In the genomic region with DNA sequence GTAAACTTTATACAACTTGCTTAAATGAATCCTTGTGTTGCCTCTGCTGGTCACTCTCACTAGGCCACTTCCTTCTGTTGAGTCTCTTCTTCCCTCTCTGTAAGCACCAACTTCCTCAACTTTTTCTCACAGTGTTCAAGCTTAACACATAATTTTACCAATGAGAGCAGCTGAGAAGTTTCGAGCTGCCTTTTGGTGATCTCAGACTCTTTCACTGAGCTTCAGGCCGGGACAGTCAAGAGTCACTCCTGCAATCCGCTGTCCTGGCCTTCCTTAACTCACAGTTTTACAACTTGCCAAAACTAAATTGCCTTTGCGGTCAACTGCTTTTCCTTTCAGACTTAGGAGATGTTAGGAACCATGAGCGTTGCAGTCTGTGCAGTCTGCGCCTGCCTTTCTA, we compare ENCODE assay signal across 14 cellular contexts. TPM values are rescaled to one million over a fixed set of nuclear protein-coding genes. Genes with fewer than 3 reads are reported as not detected.
DNase-seq lines count a peak whose midpoint lies in the region; ATAC-seq and TF ChIP-seq lines count a peak whose summit lies in the region.
"Had no signal": no experiment of that assay in that cellular context is flagged by ENCODE, and none has a peak within 500 bp of the region (broad histone marks: within the 10 kb centered on the region; RNA-seq: fewer than 3 reads in every experiment).

No MANE protein-coding gene starts in this region.

- CTCF ChIA-PET in activated B cell treated with CpG ODN at 0.5 μM for 24 hours (lab: Charles Lee): no interaction called here

- H3K9me3 ChIP-seq in heart left ventricle (no peaks in the 10 kb centered on the region), osteoblast (ENCODE audit: low read depth, low read length) (no peaks in the 10 kb centered on the region)
- H3K9me3 ChIP-seq: A549 had no signal

- H3K27ac Mint-ChIP-seq in activated B cell treated with CpG ODN at 0.5 μM for 24 hours: peak overlapping the region; percentile 5
- H3K27ac Mint-ChIP-seq: activated CD8-positive, alpha-beta memory T cell treated with anti-CD3 and anti-CD28 coated beads, Interleukin-2, amount 10 ng/mL, durations not matched to agents 7 days and 5 days; stimulated activated naive CD8-positive, alpha-beta T cell treated with anti-CD3 and anti-CD28 coated beads, Interleukin-15, amount 100 ng/mL, for 72 hours had no signal

- peaks cover 4% of the 10 kb centered on the region for H4K20me1 ChIP-seq in osteoblast (ENCODE audit: insufficient read depth, low read length)

- H3K4me1 ChIP-seq in heart left ventricle (peaks cover 0 to 36% (median 8%) of the 10 kb centered on the region in 12 donors), osteoblast (ENCODE audit: insufficient read depth, low read length) (peaks cover 26% of the 10 kb centered on the region)

- no peak overlapping the region for H2AFZ ChIP-seq in osteoblast (ENCODE audit: low read length)

- intact Hi-C loops in activated B cell treated with CpG ODN at 0.5 μM for 24 hours (cut with micrococcal nuclease) (no loop called here), heart left ventricle (cut with DNase I) (no loop called here)

- peak overlapping the region; percentile 32 for H3K4me2 ChIP-seq in osteoblast (ENCODE audit: insufficient read depth, low read length)
- H3K4me2 ChIP-seq: A549 had no signal

- H3K27me3 ChIP-seq in heart left ventricle (no peaks in the 10 kb centered on the region), osteoblast (ENCODE audit: insufficient read depth, low read length) (no peaks in the 10 kb centered on the region)

- H3K36me3 Mint-ChIP-seq in activated B cell treated with CpG ODN at 0.5 μM for 24 hours (ENCODE audit: low read depth): peaks cover 70% of the 10 kb centered on the region
- peaks cover 68% of the 10 kb centered on the region for H3K36me3 Mint-ChIP-seq in activated T-cell treated with anti-CD3 and anti-CD28 coated beads, Interleukin-2, amount 50 U/mL, for 4 hours (ENCODE audit: insufficient read depth)

- 54 to 83% (median 67%) methylated on average over 6 of the region's 6 CpGs for WGBS in heart left ventricle, 4 donors

- peaks cover 11% of the 10 kb centered on the region for H3K4me1 Mint-ChIP-seq in activated B cell treated with CpG ODN at 0.5 μM for 24 hours
- no peaks in the 10 kb centered on the region for H3K4me1 Mint-ChIP-seq in activated T-cell treated with anti-CD3 and anti-CD28 coated beads, Interleukin-2, amount 50 U/mL, for 4 hours (ENCODE audit: low read depth)
- H3K4me1 Mint-ChIP-seq: activated CD8-positive, alpha-beta memory T cell treated with anti-CD3 and anti-CD28 coated beads, Interleukin-2, amount 10 ng/mL, durations not matched to agents 7 days and 5 days; stimulated activated naive CD8-positive, alpha-beta T cell treated with anti-CD3 and anti-CD28 coated beads, Interleukin-15, amount 100 ng/mL, for 72 hours had no signal

- H3K27ac ChIP-seq in heart left ventricle (peak overlapping the region; percentile 69 to 95 (median 80)), osteoblast (ENCODE audit: low read depth, low read length) (peak overlapping the region; percentile 82)
- H3K27ac ChIP-seq: A549 had no signal

- no peak overlapping the region for H3K4me3 Mint-ChIP-seq in activated B cell treated with CpG ODN at 0.5 μM for 24 hours
- no peak overlapping the region for H3K4me3 Mint-ChIP-seq in activated T-cell treated with anti-CD3 and anti-CD28 coated beads, Interleukin-2, amount 50 U/mL, for 4 hours
- H3K4me3 Mint-ChIP-seq: activated CD8-positive, alpha-beta memory T cell treated with anti-CD3 and anti-CD28 coated beads, Interleukin-2, amount 10 ng/mL, durations not matched to agents 7 days and 5 days; stimulated activated naive CD8-positive, alpha-beta T cell treated with anti-CD3 and anti-CD28 coated beads, Interleukin-15, amount 100 ng/mL, for 72 hours had no signal

- TF ChIP-seq CTCF in activated B cell treated with CpG ODN at 0.5 μM for 24 hours (IDR thresholded peaks at IDR 0.05) (no peak), heart left ventricle (IDR thresholded peaks at IDR 0.05) (no peak), osteoblast (IDR thresholded peaks at IDR 0.05; ENCODE audit: extremely low read depth, low read depth, low read length) (no peak)

- ATAC-seq in activated B cell treated with CpG ODN at 0.5 μM for 24 hours (ENCODE audit: low read depth) (no peak), heart left ventricle (peak; percentile 48 to 72 (median 64))
- no peak for ATAC-seq in activated T-cell treated with anti-CD3 and anti-CD28 coated beads, Interleukin-2, amount 50 U/mL, for 4 hours
- ATAC-seq: A549; activated CD8-positive, alpha-beta memory T cell treated with anti-CD3 and anti-CD28 coated beads, Interleukin-2, amount 10 ng/mL, durations not matched to agents 7 days and 5 days; stimulated activated naive CD8-positive, alpha-beta T cell treated with anti-CD3 and anti-CD28 coated beads, Interleukin-15, amount 100 ng/mL, for 72 hours had no signal

- peak; percentile 70 for DNase-seq in AG08395 (ENCODE audit: low spot score)
- DNase-seq in activated B cell treated with CpG ODN at 0.5 μM for 24 hours: no peak
- DNase-seq in heart left ventricle: no peak
- DNase-seq in osteoblast (ENCODE audit: insufficient read length, low spot score, missing footprints): peak; percentile 87
- DNase-seq in foreskin melanocyte: no peak
- no peak for DNase-seq in stimulated activated CD4-positive, alpha-beta T cell treated with anti-CD3 and anti-CD28 coated beads, Interleukin-2, amount 100 ng/mL, for 48 hours
- DNase-seq in activated T-cell treated with anti-CD3 and anti-CD28 coated beads, Interleukin-2, amount 50 U/mL, for 4 hours: no peak
- no peak for DNase-seq in dermis blood vessel endothelial cell
- DNase-seq: activated CD8-positive, alpha-beta memory T cell treated with anti-CD3 and anti-CD28 coated beads, Interleukin-2, amount 10 ng/mL, durations not matched to agents 7 days and 5 days; KBM-7; NCI-H2107; stimulated activated naive CD8-positive, alpha-beta T cell treated with anti-CD3 and anti-CD28 coated beads, Interleukin-15, amount 100 ng/mL, for 72 hours; T-helper 9 cell had no signal

- POLR2A ChIA-PET in activated B cell treated with CpG ODN at 0.5 μM for 24 hours (lab: Charles Lee): no interaction called here

- H3K36me3 ChIP-seq in heart left ventricle: peaks cover 0 to 31% (median 27%) of the 10 kb centered on the region in 9 donors
- peaks cover 13% of the 10 kb centered on the region for H3K36me3 ChIP-seq in osteoblast (ENCODE audit: insufficient read depth, low read length)

- no peaks in the 10 kb centered on the region for H3K79me2 ChIP-seq in osteoblast (ENCODE audit: insufficient read depth, low read length)

- no peaks in the 10 kb centered on the region for H3K9me3 Mint-ChIP-seq in activated B cell treated with CpG ODN at 0.5 μM for 24 hours
- no peaks in the 10 kb centered on the region for H3K9me3 Mint-ChIP-seq in activated T-cell treated with anti-CD3 and anti-CD28 coated beads, Interleukin-2, amount 50 U/mL, for 4 hours
- H3K9me3 Mint-ChIP-seq: stimulated activated naive CD8-positive, alpha-beta T cell treated with anti-CD3 and anti-CD28 coated beads, Interleukin-15, amount 100 ng/mL, for 72 hours had no signal

- TF ChIP-seq POLR2A in heart left ventricle (IDR thresholded peaks at IDR 0.05): no peak

- H3K4me3 ChIP-seq in heart left ventricle (no peak overlapping the region), osteoblast (ENCODE audit: insufficient read depth, low read length) (no peak overlapping the region)
- H3K4me3 ChIP-seq: A549 had no signal

- H3K27me3 Mint-ChIP-seq in activated B cell treated with CpG ODN at 0.5 μM for 24 hours: no peaks in the 10 kb centered on the region
- H3K27me3 Mint-ChIP-seq in activated T-cell treated with anti-CD3 and anti-CD28 coated beads, Interleukin-2, amount 50 U/mL, for 4 hours (ENCODE audit: low read depth): no peaks in the 10 kb centered on the region
- H3K27me3 Mint-ChIP-seq: activated CD8-positive, alpha-beta memory T cell treated with anti-CD3 and anti-CD28 coated beads, Interleukin-2, amount 10 ng/mL, durations not matched to agents 7 days and 5 days; stimulated activated naive CD8-positive, alpha-beta T cell treated with anti-CD3 and anti-CD28 coated beads, Interleukin-15, amount 100 ng/mL, for 72 hours had no signal

RNA-seq across cellular contexts. Expression of gene PRPF18, which starts 47.4 kb away (rescaled TPM):
- total RNA-seq in activated B cell treated with CpG ODN at 0.5 μM for 24 hours: 20.7 and 26.1 TPM in 2 replicates
- 10 to 100 TPM; 12.3 to 16.3 (median 14.7) TPM for total RNA-seq in heart left ventricle
- 10 to 100 TPM in 1 of 2 donors, 1 to 10 TPM in 1; 8.9 to 19.1 TPM for polyA plus RNA-seq in heart left ventricle
- 30.1 and 39.8 TPM in 2 replicates for total RNA-seq in osteoblast
- 10 to 100 TPM; 24.5 to 26.9 (median 24.5) TPM for total RNA-seq in activated T-cell treated with anti-CD3 and anti-CD28 coated beads, Interleukin-2, amount 50 U/mL, for 4 hours
- 43.6 and 44.1 TPM in 2 replicates for total RNA-seq in dermis blood vessel endothelial cell

Comparison
In these comparisons a context has a peak if more than half of its experiments do, and no peak if none do; other contexts are left out.
1. DNase-seq: peak in AG08395 (single experiment) and osteoblast (single experiment); none in activated B cell treated with CpG ODN at 0.5 μM for 24 hours (single experiment), heart left ventricle (0 of 5), foreskin melanocyte (single experiment), stimulated activated CD4-positive, alpha-beta T cell treated with anti-CD3 and anti-CD28 coated beads, Interleukin-2, amount 100 ng/mL, for 48 hours (0 of 2), activated T-cell treated with anti-CD3 and anti-CD28 coated beads, Interleukin-2, amount 50 U/mL, for 4 hours (single experiment) and dermis blood vessel endothelial cell (single experiment).
2. ATAC-seq: peak in heart left ventricle (4 of 4); none in activated B cell treated with CpG ODN at 0.5 μM for 24 hours (single experiment) and activated T-cell treated with anti-CD3 and anti-CD28 coated beads, Interleukin-2, amount 50 U/mL, for 4 hours (0 of 2).